13 cellular contexts compared by ENCODE assay signal in the genomic region with DNA sequence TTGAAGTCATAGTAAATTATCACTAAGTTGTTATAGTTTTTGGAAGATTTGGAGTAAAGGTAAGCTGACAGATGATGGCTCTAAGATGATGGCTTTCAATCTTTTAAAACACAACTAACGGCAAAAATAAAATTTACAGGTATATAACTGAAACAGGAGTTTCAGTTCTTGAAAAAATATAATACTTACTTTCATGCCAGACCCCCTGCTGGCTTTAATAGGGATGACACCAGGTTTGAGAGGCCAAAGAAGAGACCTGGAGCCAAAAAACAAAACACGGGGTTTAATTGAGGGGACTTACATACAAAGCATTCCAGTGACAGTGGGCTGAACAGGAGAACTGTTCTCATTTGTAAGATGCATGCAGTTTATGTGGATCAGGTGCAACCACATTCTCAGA.
DNase-seq lines count a peak whose midpoint lies in the region; ATAC-seq and TF ChIP-seq lines count a peak whose summit lies in the region.
"Had no signal": no experiment of that assay in that cellular context is flagged by ENCODE, and none has a peak within 500 bp of the region (broad histone marks: within the 10 kb centered on the region; RNA-seq: fewer than 3 reads in every experiment).

No MANE protein-coding gene starts in this region.

- TF ChIP-seq POLR2A in lower leg skin (IDR thresholded peaks at IDR 0.05), result no peak

- H3K4me1 ChIP-seq in MM.1S (ENCODE audit: low read length), result no peaks in the 10 kb centered on the region

- H3K4me2 ChIP-seq in MM.1S (ENCODE audit: low read depth, low read length), result no peak overlapping the region

- no peaks in the 10 kb centered on the region for H3K27me3 ChIP-seq in MM.1S (replicated peaks; ENCODE audit: insufficient read depth, low read length)

- TF ChIP-seq CTCF in AG10803 (conservative IDR thresholded peaks at IDR 0.05; ENCODE audit: low read length) (peak; percentile 22), MM.1S (IDR thresholded peaks at IDR 0.05; ENCODE audit: low read length) (peak; percentile 36), epithelial cell of proximal tubule (conservative IDR thresholded peaks at IDR 0.05; ENCODE audit: low read depth, low read length) (peak; percentile 59), lower leg skin (IDR thresholded peaks at IDR 0.05) (no peak)

- H3K9ac ChIP-seq in MM.1S (ENCODE audit: low read length), result no peak overlapping the region

- no peaks in the 10 kb centered on the region for H3K79me2 ChIP-seq in MM.1S (ENCODE audit: low read length)

- H3K27ac ChIP-seq in MM.1S (ENCODE audit: low read length), result no peak overlapping the region

- ATAC-seq in GM18909 (IDR thresholded peaks at IDR 0.05; ENCODE audit: poor library complexity, unreplicated experiment), result peak; percentile 65
- ATAC-seq: effector memory CD8-positive, alpha-beta T cell; naive thymus-derived CD8-positive, alpha-beta T cell had no signal

- H3K9me3 ChIP-seq in MM.1S (replicated peaks; ENCODE audit: insufficient read depth, low read length), result no peaks in the 10 kb centered on the region

- H3K9me2 ChIP-seq in MM.1S (replicated peaks; ENCODE audit: insufficient read depth, low read length), result no peaks in the 10 kb centered on the region

- no peak overlapping the region for H2AFZ ChIP-seq in MM.1S (ENCODE audit: low read length)

- H3F3A ChIP-seq in MM.1S (ENCODE audit: insufficient read depth, low read length), result no peaks in the 10 kb centered on the region

- H3K36me3 ChIP-seq in MM.1S (replicated peaks; ENCODE audit: insufficient read depth, low read length), result no peaks in the 10 kb centered on the region

- in situ Hi-C loops in ACHN (cut with HindIII; ENCODE audit: low pct_ligation_motif_present, low pct_unique_long_range_greater_than_20kb, low sequenced_read_pairs), result no loop called here

- H4K20me1 ChIP-seq in MM.1S (ENCODE audit: insufficient read depth, low read length), result no peaks in the 10 kb centered on the region

- 72 to 74% methylated on average over 2 of the region's 2 CpGs for WGBS in lower leg skin, 2 donors

- H3K4me3 ChIP-seq in AG10803 (ENCODE audit: low read length) (no peak overlapping the region), MM.1S (ENCODE audit: low read length) (no peak overlapping the region), epithelial cell of proximal tubule (ENCODE audit: low read depth, low read length) (no peak overlapping the region), lower leg skin (ENCODE audit: low read depth, poor library complexity, severe bottlenecking) (no peak overlapping the region)

- DNase-seq in AG10803 (ENCODE audit: low read depth), result no peak
- no peak for DNase-seq in MM.1S
- no peak for DNase-seq in epithelial cell of proximal tubule (ENCODE audit: low read depth)
- DNase-seq in lower leg skin (ENCODE audit: low spot score in 2 of 2), result no peak
- DNase-seq in ACHN, result no peak
- DNase-seq in posterior vena cava (ENCODE audit: low spot score), result no peak
- no peak for DNase-seq in GM19240 (ENCODE audit: insufficient read length, low spot score)
- DNase-seq: activated naive CD4-positive, alpha-beta T cell; effector memory CD8-positive, alpha-beta T cell; NCI-H1417; stimulated activated naive CD4-positive, alpha-beta T cell had no signal

- intact Hi-C loops in lower leg skin (cut with DNase I; ENCODE audit: low total_unique reads), result no loop called here
- intact Hi-C loops in posterior vena cava (cut with DNase I), result no loop called here

Comparison
In these comparisons a context has a peak if more than half of its experiments do, and no peak if none do; other contexts are left out.
1. CTCF ChIP-seq: peak in AG10803 (single experiment), MM.1S (single experiment) and epithelial cell of proximal tubule (single experiment); none in lower leg skin (0 of 3).